ENCODE assay signal across 9 cellular contexts in the genomic region with DNA sequence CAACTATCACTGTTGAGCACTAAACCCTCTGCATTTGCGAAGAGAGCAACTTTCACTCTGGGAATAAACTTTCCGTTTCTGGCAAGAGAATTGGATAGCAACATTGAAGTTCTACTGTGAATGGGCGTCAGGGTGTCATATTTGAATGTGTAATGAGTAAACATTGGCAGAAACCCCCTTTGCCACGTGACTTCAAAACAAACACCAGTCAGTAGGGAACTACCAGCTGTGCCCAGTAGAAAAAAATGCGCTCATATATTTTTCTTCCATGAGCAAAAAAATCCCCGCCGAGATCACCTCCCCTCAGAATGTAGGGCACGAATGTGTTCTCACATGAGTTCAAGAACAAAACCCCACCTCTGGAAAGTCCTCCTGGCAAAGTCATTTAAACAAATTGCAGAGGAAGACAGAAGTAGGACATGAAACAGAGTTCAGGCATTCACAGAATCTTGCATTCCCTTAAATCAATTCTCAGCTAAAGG.
DNase-seq lines count a peak whose midpoint lies in the region; ATAC-seq and TF ChIP-seq lines count a peak whose summit lies in the region.
"Had no signal": no experiment of that assay in that cellular context is flagged by ENCODE, and none has a peak within 500 bp of the region (broad histone marks: within the 10 kb centered on the region; RNA-seq: fewer than 3 reads in every experiment).

No MANE protein-coding gene starts in this region.

- peak; percentile 42 for DNase-seq in activated CD8-positive, alpha-beta memory T cell treated with anti-CD3 and anti-CD28 coated beads, Interleukin-2, amount 50 U/mL, for 4 hours
- DNase-seq in activated CD8-positive, alpha-beta memory T cell treated with anti-CD3 and anti-CD28 coated beads, Interleukin-2, amount 50 U/mL, for 48 hours = no peak
- peak; percentile 49 for DNase-seq in fibroblast of mammary gland (ENCODE audit: low read depth)
- peak in 2 of 3 experiments; percentile 10 to 18 for DNase-seq in stimulated activated CD4-positive, alpha-beta T cell treated with anti-CD3 and anti-CD28 coated beads, TNF-alpha, amount 100 ng/mL, for 4 hours (ENCODE audit: low read depth in 3 of 3)
- DNase-seq in G401 (ENCODE audit: low spot score) = no peak
- DNase-seq in brain microvascular endothelial cell = no peak

- H3K4me3 ChIP-seq in OCI-LY3 (ENCODE audit: low read length) = peak overlapping the region; percentile 60
- no peak overlapping the region for H3K4me3 ChIP-seq in fibroblast of mammary gland (ENCODE audit: control insufficient read depth, low read depth, low read length)
- H3K4me3 ChIP-seq in brain microvascular endothelial cell (ENCODE audit: low read depth, low read length) = no peak overlapping the region
- H3K4me3 ChIP-seq: BLaER1 treated with 17β-estradiol and CSF1 and Interleukin-3, amounts not matched to agents 10 nM and 100 nM had no signal

- H3K27ac ChIP-seq in OCI-LY3 (ENCODE audit: low read length) (peak overlapping the region; percentile 87), brain microvascular endothelial cell (no peak overlapping the region)
- H3K27ac ChIP-seq: BLaER1 treated with 17β-estradiol and CSF1 and Interleukin-3, amounts not matched to agents 10 nM and 100 nM had no signal

- H3K27me3 ChIP-seq in OCI-LY3 (ENCODE audit: low read depth, low read length) (no peaks in the 10 kb centered on the region), brain microvascular endothelial cell (replicated peaks) (no peaks in the 10 kb centered on the region)
- H3K27me3 ChIP-seq: BLaER1 treated with 17β-estradiol and CSF1 and Interleukin-3, amounts not matched to agents 10 nM and 100 nM had no signal

- no peaks in the 10 kb centered on the region for H4K20me1 ChIP-seq in OCI-LY3 (ENCODE audit: insufficient read depth, low read length)
- H4K20me1 ChIP-seq: BLaER1 treated with 17β-estradiol and CSF1 and Interleukin-3, amounts not matched to agents 10 nM and 100 nM had no signal

- peak overlapping the region; percentile 61 for H3K9ac ChIP-seq in OCI-LY3 (ENCODE audit: low read length)
- H3K9ac ChIP-seq: BLaER1 treated with 17β-estradiol and CSF1 and Interleukin-3, amounts not matched to agents 10 nM and 100 nM had no signal

- in situ Hi-C loops in G401 (cut with HindIII; ENCODE audit: low sequenced_read_pairs) (no loop called here), brain microvascular endothelial cell (cut with HindIII; ENCODE audit: low pct_ligation_motif_present, low sequenced_read_pairs) (no loop called here)

- no peak for TF ChIP-seq CTCF in OCI-LY3 (IDR thresholded peaks at IDR 0.05; ENCODE audit: low read depth, low read length)
- no peak for TF ChIP-seq CTCF in fibroblast of mammary gland (conservative IDR thresholded peaks at IDR 0.05; ENCODE audit: control insufficient read depth, insufficient read depth, low read depth, low read length)
- TF ChIP-seq CTCF in brain microvascular endothelial cell (IDR thresholded peaks at IDR 0.05; ENCODE audit: low read depth, low read length, missing control alignments) = no peak

- H2AFZ ChIP-seq in OCI-LY3 (ENCODE audit: low read depth, low read length) = no peak overlapping the region

- H3K9me3 ChIP-seq in OCI-LY3 (ENCODE audit: insufficient read depth, low read length) = no peaks in the 10 kb centered on the region

- H3K79me2 ChIP-seq in OCI-LY3 (ENCODE audit: low read length) = peaks cover 37% of the 10 kb centered on the region

- H3K36me3 ChIP-seq in OCI-LY3 (replicated peaks; ENCODE audit: low read depth, low read length) = peaks cover 13% of the 10 kb centered on the region
- H3K36me3 ChIP-seq in brain microvascular endothelial cell (replicated peaks) = no peaks in the 10 kb centered on the region
- H3K36me3 ChIP-seq: BLaER1 treated with 17β-estradiol and CSF1 and Interleukin-3, amounts not matched to agents 10 nM and 100 nM had no signal

- peak; percentile 68 for ATAC-seq in HG03060 (IDR thresholded peaks at IDR 0.05; ENCODE audit: low read depth, unreplicated experiment)

- peak overlapping the region; percentile 74 for H3K4me2 ChIP-seq in OCI-LY3 (ENCODE audit: low read length)

- peaks cover 71% of the 10 kb centered on the region for H3K4me1 ChIP-seq in OCI-LY3 (ENCODE audit: low read length)

Comparison
In these comparisons a context has a peak if more than half of its experiments do, and no peak if none do; other contexts are left out.
1. DNase-seq: peak in activated CD8-positive, alpha-beta memory T cell treated with anti-CD3 and anti-CD28 coated beads, Interleukin-2, amount 50 U/mL, for 4 hours (single experiment), fibroblast of mammary gland (single experiment) and stimulated activated CD4-positive, alpha-beta T cell treated with anti-CD3 and anti-CD28 coated beads, TNF-alpha, amount 100 ng/mL, for 4 hours (2 of 3); none in activated CD8-positive, alpha-beta memory T cell treated with anti-CD3 and anti-CD28 coated beads, Interleukin-2, amount 50 U/mL, for 48 hours (single experiment), G401 (single experiment) and brain microvascular endothelial cell (single experiment).